ENCODE assay signal across 8 cellular contexts in the genomic region with DNA sequence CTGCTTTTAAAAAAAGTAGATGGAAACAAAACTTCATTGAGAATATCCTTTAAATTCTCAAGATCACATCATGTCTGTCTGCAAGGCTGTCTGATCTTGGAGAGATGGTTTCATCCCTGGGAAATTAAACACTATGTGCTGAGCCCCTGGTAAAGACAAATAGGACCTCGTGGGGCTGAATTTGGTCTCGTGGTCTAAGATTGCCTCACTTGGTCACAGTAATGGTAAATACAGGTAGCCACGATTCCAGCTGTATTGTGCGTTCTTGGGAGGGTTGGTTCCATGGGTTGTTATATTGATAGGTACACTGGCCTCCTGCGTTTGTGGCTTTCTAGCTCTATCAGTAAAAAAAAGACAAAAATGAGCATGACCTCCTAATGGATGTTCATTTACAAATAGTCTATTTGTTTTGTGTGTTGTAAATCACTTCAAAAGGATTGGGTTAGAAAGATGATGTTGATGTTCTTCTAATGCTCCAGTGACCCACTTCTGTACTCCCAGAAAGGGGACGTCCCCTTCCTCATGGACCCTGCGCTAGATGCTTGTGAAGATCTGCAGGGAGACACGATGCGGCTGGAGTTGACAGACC. TPM values are rescaled to one million over a fixed set of nuclear protein-coding genes. Genes with fewer than 3 reads are reported as not detected.
A peak's percentile ranks its signal among the peaks of the same experiment; 100 is the strongest.
DNase-seq lines count a peak whose midpoint lies in the region; ATAC-seq and TF ChIP-seq lines count a peak whose summit lies in the region.

No MANE protein-coding gene starts in this region.

- H3K4me3 ChIP-seq in AG04449 (ENCODE audit: low read depth, low read length): peak overlapping the region; percentile 90
- H3K4me3 ChIP-seq in HL-60 (replicated peaks; ENCODE audit: insufficient read depth, low read length): peak overlapping the region; percentile 79
- H3K4me3 ChIP-seq in muscle layer of colon (ENCODE audit: low read depth in 1 of 2, low read length in 2 of 2): no peak overlapping the region

- TF ChIP-seq CTCF in AG04449 (IDR thresholded peaks at IDR 0.05; ENCODE audit: insufficient read depth, low read length, missing control alignments): no peak
- no peak for TF ChIP-seq CTCF in HL-60 (IDR thresholded peaks at IDR 0.05; ENCODE audit: insufficient read depth, low read length)
- no peak for TF ChIP-seq CTCF in brain (conservative IDR thresholded peaks at IDR 0.05)

- peak overlapping the region; percentile 71 for H3K9ac ChIP-seq in muscle layer of colon (ENCODE audit: low read length)

- peak overlapping the region in 4 of 5 experiments; percentile 22 to 93 (median 92) for H3K27ac Mint-ChIP-seq in brain

- peaks cover 58% of the 10 kb centered on the region for H3K4me1 Mint-ChIP-seq in brain

- peaks cover 5% of the 10 kb centered on the region for H3K27me3 Mint-ChIP-seq in brain

- H3K27me3 ChIP-seq in HL-60 (ENCODE audit: insufficient read depth, poor library complexity, severe bottlenecking) (no peaks in the 10 kb centered on the region), muscle layer of colon (ENCODE audit: control insufficient read depth in 1 of 2, insufficient read depth in 2 of 2, low read length in 2 of 2) (no peaks in the 10 kb centered on the region)

- ATAC-seq in GM19328 (IDR thresholded peaks at IDR 0.05; ENCODE audit: unreplicated experiment) (no peak), left colon (no peak)

- intact Hi-C loops in left colon (cut with DNase I, micrococcal nuclease): no loop called here

- H3K36me3 ChIP-seq in muscle layer of colon (ENCODE audit: insufficient read depth, low read length): peaks cover 5% of the 10 kb centered on the region

- H3K36me3 Mint-ChIP-seq in brain: peaks cover 40% of the 10 kb centered on the region

- POLR2A ChIA-PET in AG04449 (lab: Yijun Ruan, JAX): interaction anchor here (1.6 kb wide), 1 partner anchor 73 kb away, joined by 4 read pairs; the partner anchor contains the start of gene CEBPA

- no peaks in the 10 kb centered on the region for H3K9me3 ChIP-seq in muscle layer of colon (ENCODE audit: low read length)

- H3K9me3 Mint-ChIP-seq in brain: no peaks in the 10 kb centered on the region

- CTCF ChIA-PET in AG04449 (lab: Yijun Ruan, JAX): interaction anchor here (0.8 to 2.6 kb wide), 6 partner anchors 9 to 420 kb away, joined by 3 to 17 read pairs (median 5); partner anchors contain the start of gene CEBPA

- H3K27ac ChIP-seq in HL-60 (replicated peaks): no peak overlapping the region
- no peak overlapping the region for H3K27ac ChIP-seq in muscle layer of colon (ENCODE audit: low read depth, low read length)

- H3K4me3 Mint-ChIP-seq in brain: peak overlapping the region; percentile 85 to 96 (median 94)

- DNase-seq in AG04449 (ENCODE audit: low read depth, low spot score) (no peak), HL-60 (ENCODE audit: low read depth in 1 of 2, low spot score in 1 of 2) (no peak), left colon (no peak), NOMO-1 (lab: John Stamatoyannopoulos, UW; ENCODE audit: unreplicated experiment in 2 of 2) (no peak), iPS-NIHi11 (ENCODE audit: low spot score) (no peak)

- peaks cover 19% of the 10 kb centered on the region for H3K4me1 ChIP-seq in muscle layer of colon (ENCODE audit: insufficient read depth, low read length)

RNA-seq across cellular contexts. Expression of gene CEBPG, which starts 1.7 kb away (rescaled TPM):
- 139 TPM for polyA plus RNA-seq in brain (ENCODE audit: insufficient read depth, low read depth, low replicate concordance)
- 10 to 100 TPM; 70.1 to 73.2 TPM for total RNA-seq in left colon

Comparison
In these comparisons a context has a peak if more than half of its experiments do, and no peak if none do; other contexts are left out.
1. H3K4me3 ChIP-seq: peak in AG04449 (single experiment) and HL-60 (single experiment); none in muscle layer of colon (0 of 2).